8 cellular contexts compared by ENCODE assay signal in genomic region chr21:44938976-44939531, GRCh38. TPM values are rescaled to one million over a fixed set of nuclear protein-coding genes. Genes with fewer than 3 reads are reported as not detected.
A peak's percentile ranks its signal among the peaks of the same experiment; 100 is the strongest.
DNase-seq lines count a peak whose midpoint lies in the region; ATAC-seq, FAIRE-seq and TF ChIP-seq lines count a peak whose summit lies in the region.

No MANE protein-coding gene starts in this region.

- no peak for TF ChIP-seq RAD21 in K562 (CRISPR knock-in tag; conservative IDR thresholded peaks at IDR 0.05 in 1 of 2, IDR thresholded peaks at IDR 0.05 in 1 of 2)

- H3K27me3 Mint-ChIP-seq in activated T-cell treated with anti-CD3 and anti-CD28 coated beads, Interleukin-2, amount 50 U/mL, for 4 hours (ENCODE audit: low read depth) = no peaks in the 10 kb centered on the region

- peak overlapping the region; percentile 98 for H3K4me3 Mint-ChIP-seq in activated T-cell treated with anti-CD3 and anti-CD28 coated beads, Interleukin-2, amount 50 U/mL, for 4 hours

- POLR2A ChIA-PET in K562 (lab: Yijun Ruan, JAX) = interaction anchor here (0.6 to 1.0 kb wide), 4 partner anchors 19 to 164 kb away, joined by 3 to 7 read pairs (median 6); no protein-coding TSS in a partner anchor

- peaks cover 6% of the 10 kb centered on the region for H3K36me3 Mint-ChIP-seq in activated T-cell treated with anti-CD3 and anti-CD28 coated beads, Interleukin-2, amount 50 U/mL, for 4 hours (ENCODE audit: insufficient read depth)

- CTCF ChIA-PET in K562 (lab: Yijun Ruan, JAX; ENCODE audit: low intra/inter-chr PET ratio) = no interaction called here

- H3K36me3 ChIP-seq in K562 (ENCODE audit: control insufficient read depth, insufficient read depth, low read length) (peaks cover 28% of the 10 kb centered on the region; the same call in 2 of the 3 replicates), lung (ENCODE audit: control insufficient read depth in 2 of 2, insufficient read depth in 2 of 2, low read length in 2 of 2) (peaks cover 0 to 12% of the 10 kb centered on the region in 2 donors), tibial nerve (peaks cover 0 to 32% (median 0%) of the 10 kb centered on the region in 3 donors)

- H3K9ac ChIP-seq in K562 (ENCODE audit: insufficient read depth in 1 of 2, low read depth in 2 of 2, low read length in 2 of 2) = peak overlapping the region; percentile 88 to 97

- H3K4me2 ChIP-seq in K562 (ENCODE audit: insufficient read depth, low read length) = peak overlapping the region; percentile 84

- H3K9me1 ChIP-seq in K562 (ENCODE audit: control insufficient read depth, insufficient read depth, low read length) = peaks cover 3% of the 10 kb centered on the region

- peaks cover 20% of the 10 kb centered on the region; the same call in 1 of the 2 replicates for H4K20me1 ChIP-seq in K562 (replicated peaks; ENCODE audit: control insufficient read depth, insufficient read depth, low read length)

- in situ Hi-C loops in K562 (cut with MboI) = loop anchor here (10.0 kb wide), 1 partner anchor 434 kb away; no protein-coding TSS in a partner anchor

- TSS peak; percentile 85 for BruUV-seq in K562 (replicated peaks; lab: Mats Ljungman, UMichigan)

- H3K9me3 Mint-ChIP-seq in activated T-cell treated with anti-CD3 and anti-CD28 coated beads, Interleukin-2, amount 50 U/mL, for 4 hours = no peaks in the 10 kb centered on the region

- H3K4me3 ChIP-seq in K562 = peak overlapping the region; percentile 84
- peak overlapping the region; percentile 90 for H3K4me3 ChIP-seq in lung
- peak overlapping the region; percentile 67 to 89 (median 86) for H3K4me3 ChIP-seq in tibial nerve

- peak overlapping the region; percentile 98 for H2AFZ ChIP-seq in K562 (ENCODE audit: low read depth, low read length)

- H3K4me1 ChIP-seq in K562 (replicated peaks in 1 of 2; ENCODE audit: control insufficient read depth in 2 of 2, insufficient read depth in 2 of 2, low read length in 2 of 2) (peaks cover 16 to 31% of the 10 kb centered on the region in 2 experiments; a peak in 4 of 5 replicates), lung (ENCODE audit: control insufficient read depth in 2 of 2, insufficient read depth in 2 of 2, low read length in 2 of 2) (peaks cover 0 to 12% of the 10 kb centered on the region in 2 donors), tibial nerve (peaks cover 0 to 37% (median 18%) of the 10 kb centered on the region in 4 donors)

- H3K27me3 ChIP-seq in K562 (ENCODE audit: control insufficient read depth in 2 of 2, insufficient read depth in 2 of 2, low read length in 2 of 2) (no peaks in the 10 kb centered on the region), lung (ENCODE audit: control insufficient read depth, insufficient read depth) (no peaks in the 10 kb centered on the region), tibial nerve (no peaks in the 10 kb centered on the region)

- peaks cover 53% of the 10 kb centered on the region for H3K79me2 ChIP-seq in K562 (ENCODE audit: control insufficient read depth, insufficient read depth, low read length)

- 27% methylated on average over 15 of the region's 15 CpGs for WGBS in K562 (ENCODE audit: insufficient coverage, low coverage, missing lambda C conversion rate)
- 85 to 86% methylated on average over 15 of the region's 15 CpGs for WGBS in lung, 2 donors
- 73 to 80% methylated on average over 15 of the region's 15 CpGs for WGBS in tibial nerve, 2 donors

- TF ChIP-seq POLR2A in K562 (conservative IDR thresholded peaks at IDR 0.05) (no peak), tibial nerve (IDR thresholded peaks at IDR 0.05) (no peak)

- intact Hi-C loops in K562 (cut with micrococcal nuclease) = no loop called here

- H3K4me1 Mint-ChIP-seq in activated T-cell treated with anti-CD3 and anti-CD28 coated beads, Interleukin-2, amount 50 U/mL, for 4 hours (ENCODE audit: low read depth) = peaks cover 40% of the 10 kb centered on the region

- H3K9me3 ChIP-seq in K562 (replicated peaks; ENCODE audit: control insufficient read depth, insufficient read depth, low read depth, low read length) = no peaks in the 10 kb centered on the region
- no peaks in the 10 kb centered on the region for H3K9me3 ChIP-seq in lung (ENCODE audit: control insufficient read depth in 2 of 2, insufficient read depth in 1 of 2, low read length in 1 of 2)
- H3K9me3 ChIP-seq in tibial nerve = no peaks in the 10 kb centered on the region

- peak overlapping the region; percentile 83 for H3K27ac ChIP-seq in K562 (ENCODE audit: extremely low read depth, low read depth, low read length)
- no peak overlapping the region for H3K27ac ChIP-seq in lung (ENCODE audit: low read depth in 1 of 2, low read length in 1 of 2)
- H3K27ac ChIP-seq in tibial nerve = peak overlapping the region in 3 of 4 donors; percentile 68 to 75 (median 72)

- DNase-seq in activated T-cell treated with anti-CD3 and anti-CD28 coated beads, Interleukin-2, amount 50 U/mL, for 4 hours = no peak
- DNase-seq in activated T-cell treated with anti-CD3 and anti-CD28 coated beads, Interleukin-2, amount 50 U/mL, for 1 hour = no peak
- DNase-seq in K562 (ENCODE audit: extremely low read depth in 1 of 4, low spot score in 3 of 4) = no peak
- DNase-seq in lung (ENCODE audit: low spot score) = no peak
- DNase-seq in tibial nerve (ENCODE audit: low spot score in 2 of 2) = no peak
- no peak for DNase-seq in DMS 273 (lab: John Stamatoyannopoulos, UW; ENCODE audit: unreplicated experiment)
- no peak for DNase-seq in inferior parietal cortex (ENCODE audit: extremely low spot score)

- ATAC-seq in activated T-cell treated with anti-CD3 and anti-CD28 coated beads, Interleukin-2, amount 50 U/mL, for 4 hours = no peak
- peak; percentile 16 for ATAC-seq in K562
- no peak for ATAC-seq in lung (ENCODE audit: insufficient read depth, low FRiP score)
- ATAC-seq in HG03521 (IDR thresholded peaks at IDR 0.05; ENCODE audit: unreplicated experiment) = no peak

- FAIRE-seq in K562 (lab: Jason Lieb, UNC) = peak; percentile 35

- TF ChIP-seq CTCF in K562 (IDR thresholded peaks at IDR 0.05 in 2 of 3, conservative IDR thresholded peaks at IDR 0.05 in 1 of 3; ENCODE audit: insufficient read depth in 2 of 3, low read depth in 1 of 3, low read length in 3 of 3) (no peak), lung (IDR thresholded peaks at IDR 0.05; ENCODE audit: control extremely low read depth, extremely low read depth) (no peak), tibial nerve (IDR thresholded peaks at IDR 0.05) (no peak)

- TF ChIP-seq EP300 in K562 (IDR thresholded peaks at IDR 0.05; ENCODE audit: low read length) = no peak
- no peak for TF ChIP-seq EP300 in tibial nerve (IDR thresholded peaks at IDR 0.05)

TF ChIP-seq in K562, 482 proteins besides CTCF, POLR2A, EP300 and RAD21 (continues in another document):
- TF ChIP-seq POLR2H (tag; IDR thresholded peaks at IDR 0.05; ENCODE audit: low read depth) = no peak

RNA-seq across cellular contexts. Expression of gene SLX9, which starts 0.8 kb away (rescaled TPM):
- total RNA-seq in activated T-cell treated with anti-CD3 and anti-CD28 coated beads, Interleukin-2, amount 50 U/mL, for 4 hours = 100 to 1,000 TPM; 100 to 130 (median 126) TPM
- total RNA-seq in K562 (2011; cell fraction: chromatin; rRNA removed; ENCODE audit: low replicate concordance) = 18.9 and 29.0 TPM in 2 replicates
- 22.8 and 25.7 TPM in 2 replicates for total RNA-seq in K562 (2011; cell fraction: nucleolus; rRNA removed)
- 14.8 and 16.0 TPM in 2 replicates for total RNA-seq in K562 (2011; cell fraction: nucleoplasm; rRNA removed)
- 65.2 and 66.8 TPM in 2 replicates for total RNA-seq in K562 (2014; rRNA removed)
- total RNA-seq in K562 (2014; rRNA removed; fragmentation: Illumina TruSeq; extraction: Trizol) = 11.2 and 14.8 TPM in 2 replicates
- 18.5 and 20.3 TPM in 2 replicates for total RNA-seq in K562 (2015; rRNA removed; fragmentation: Illumina TruSeq; extraction: Trizol)
- 71.2 and 75.5 TPM in 2 replicates for total RNA-seq in K562 (2021)
- polyA plus RNA-seq in K562 (2011; rRNA removed) = 13.5 and 16.5 TPM in 2 replicates
- 14.3 and 38.6 TPM in 2 replicates for polyA plus RNA-seq in K562 (2011; cell fraction: cytosol; rRNA removed)
- polyA plus RNA-seq in K562 (2011; cell fraction: nucleus; rRNA removed) = 10.2 and 19.3 TPM in 2 replicates
- polyA plus RNA-seq in K562 (2012) = 34.2 and 36.9 TPM in 2 replicates
- polyA plus RNA-seq in K562 (2014; fragmentation: Illumina TruSeq; extraction: Trizol) = 8.2 and 18.9 TPM in 2 replicates
- 1 to 10 TPM; 1.2 to 1.8 TPM for polyA plus RNA-seq in K562 (2014; fragmentation: Nextera tagmentation; extraction: Ambion mirVana)
- polyA plus RNA-seq in K562 (2014; rRNA removed) = 54.4 and 60.2 TPM in 2 replicates
- 16.0 and 22.8 TPM in 2 replicates for polyA minus RNA-seq in K562 (2011; rRNA and poly(A)+ RNA removed)
- polyA minus RNA-seq in K562 (2011; cell fraction: cytosol; rRNA and poly(A)+ RNA removed) = 25.3 and 31.3 TPM in 2 replicates
- 3.8 and 5.3 TPM in 2 replicates for polyA minus RNA-seq in K562 (2011; cell fraction: nucleus; rRNA and poly(A)+ RNA removed)
- total RNA-seq in lung = 10 to 100 TPM; 10.3 to 36.9 TPM
- 10 to 100 TPM; 23.9 to 30.1 TPM for polyA plus RNA-seq in lung
- 10 to 100 TPM in 2 of 4 donors, 1 to 10 TPM in 2; 3.7 to 19.8 (median 13.3) TPM for total RNA-seq in tibial nerve

RNA-seq across cellular contexts. Expression of gene ITGB2, which starts 18.4 kb away (rescaled TPM):
- 100 to 1,000 TPM; 175 to 195 (median 180) TPM for total RNA-seq in activated T-cell treated with anti-CD3 and anti-CD28 coated beads, Interleukin-2, amount 50 U/mL, for 4 hours
- 0.69 and 1.4 TPM in 2 replicates for total RNA-seq in K562 (2011; cell fraction: chromatin; rRNA removed; ENCODE audit: low replicate concordance)
- 1.0 and 1.3 TPM in 2 replicates for total RNA-seq in K562 (2011; cell fraction: nucleolus; rRNA removed)
- 0.23 and 0.29 TPM in 2 replicates for total RNA-seq in K562 (2011; cell fraction: nucleoplasm; rRNA removed)
- total RNA-seq in K562 (2014; rRNA removed) = 0.78 and 1.0 TPM in 2 replicates
- total RNA-seq in K562 (2014; rRNA removed; fragmentation: Illumina TruSeq; extraction: Trizol) = 0.07 and 0.22 TPM in 2 replicates
- 0.49 and 0.51 TPM in 2 replicates for total RNA-seq in K562 (2015; rRNA removed; fragmentation: Illumina TruSeq; extraction: Trizol)
- 1.2 and 1.3 TPM in 2 replicates for total RNA-seq in K562 (2021)
- polyA plus RNA-seq in K562 (2011; rRNA removed) = 0.20 and 1.6 TPM in 2 replicates
- polyA plus RNA-seq in K562 (2011; cell fraction: cytosol; rRNA removed) = 0.33 and 1.3 TPM in 2 replicates
- polyA plus RNA-seq in K562 (2011; cell fraction: nucleus; rRNA removed) = 2.0 and 3.1 TPM in 2 replicates
- 0.77 and 5.1 TPM in 2 replicates for polyA plus RNA-seq in K562 (2012)
- polyA plus RNA-seq in K562 (2014; fragmentation: Illumina TruSeq; extraction: Trizol) = 0.24 and 0.25 TPM in 2 replicates
- not detected for polyA plus RNA-seq in K562 (2014; fragmentation: Nextera tagmentation; extraction: Ambion mirVana)
- 0.57 and 0.60 TPM in 2 replicates for polyA plus RNA-seq in K562 (2014; rRNA removed)
- polyA minus RNA-seq in K562 (2011; rRNA and poly(A)+ RNA removed) = 0.04 and 0.57 TPM in 2 replicates
- 1.0 and 4.8 TPM in 2 replicates for polyA minus RNA-seq in K562 (2011; cell fraction: cytosol; rRNA and poly(A)+ RNA removed)
- 0.27 and 1.8 TPM in 2 replicates for polyA minus RNA-seq in K562 (2011; cell fraction: nucleus; rRNA and poly(A)+ RNA removed)
- 100 to 1,000 TPM in 1 of 2 donors, 10 to 100 TPM in 1; 52.9 to 246 TPM for total RNA-seq in lung
- polyA plus RNA-seq in lung = 100 to 1,000 TPM; 128 to 376 TPM
- total RNA-seq in tibial nerve = 10 to 100 TPM; 32.7 to 87.3 (median 56.2) TPM

Comparison
In these comparisons a context has a peak if more than half of its experiments do, and no peak if none do; other contexts are left out.
1. H3K27ac ChIP-seq: peak in K562 (single experiment) and tibial nerve (3 of 4); none in lung (0 of 2).
2. RNA of gene ITGB2, which starts 18.4 kb away (total RNA-seq): 52.9 to 246 TPM in lung, 175 to 195 TPM in activated T-cell treated with anti-CD3 and anti-CD28 coated beads, Interleukin-2, amount 50 U/mL, for 4 hours and 32.7 to 87.3 TPM in tibial nerve; 0.07 to 1.4 TPM in K562; every median in the first group is over 10 times any median in the second.
3. Peak in every context shown above with its lines, with median percentiles within 50 percentile points of each other: H3K4me3 ChIP-seq.